ENCODE assay signal across 28 cellular contexts in the genomic region with DNA sequence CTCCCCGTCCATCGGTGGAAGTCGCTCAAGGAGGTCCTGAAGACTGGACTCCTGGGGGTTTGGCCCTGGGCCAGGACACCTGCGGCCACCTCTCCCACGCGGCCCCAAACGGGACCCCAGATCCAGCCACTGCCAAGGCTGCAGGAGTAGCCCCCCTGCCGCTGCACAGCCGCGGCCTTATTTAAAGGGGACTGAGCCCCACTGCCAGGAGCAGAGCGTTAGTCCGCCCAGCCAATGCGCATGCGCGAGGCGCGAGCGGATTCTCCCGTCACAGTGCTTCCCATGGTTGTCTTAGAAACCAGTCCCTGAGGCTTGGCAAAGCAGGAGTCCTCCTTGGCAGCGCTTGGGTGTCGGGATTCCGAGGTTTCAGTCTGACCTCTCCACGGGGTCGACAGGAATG.
"Had no signal": no experiment of that assay in that cellular context is flagged by ENCODE, and none has a peak within 500 bp of the region (broad histone marks: within the 10 kb centered on the region; RNA-seq: fewer than 3 reads in every experiment).

No MANE protein-coding gene starts in this region.

- H3K27me3 Mint-ChIP-seq: activated B cell treated with CpG ODN at 0.5 μM for 24 hours; activated CD8-positive, alpha-beta T cell treated with anti-CD3 and anti-CD28 coated beads for 36 hours; activated naive CD8-positive, alpha-beta T cell treated with anti-CD3 and anti-CD28 coated beads, Interleukin-2, amount 50 U/mL, for 24 hours; activated T-helper 17 cell treated with anti-CD3 and anti-CD28 coated beads, Interleukin-2, amount 50 U/mL, for 72 hours; dendritic cell treated with granulocyte-macrophage colony-stimulating factor and Interleukin-4, amounts not matched to agents 40 ng/mL and 50 ng/mL, for 4 days; memory B cell; naive thymus-derived CD8-positive, alpha-beta T cell had no signal

- DNase-seq: activated B cell treated with CpG ODN at 0.5 μM for 24 hours; activated CD4-positive, alpha-beta T cell treated with anti-CD3 and anti-CD28 coated beads, Interleukin-2, amount 50 U/mL, for 1 hour; activated CD8-positive, alpha-beta T cell treated with anti-CD3 and anti-CD28 coated beads for 36 hours; activated gamma-delta T cell treated with Interleukin-2 at 50 U/mL for 16 hours; activated naive CD4-positive, alpha-beta T cell treated with anti-CD3 and anti-CD28 coated beads, Interleukin-2, amount 50 U/mL, for 16 hours; activated naive CD8-positive, alpha-beta T cell treated with anti-CD3 and anti-CD28 coated beads, Interleukin-2, amount 50 U/mL, for 24 hours; activated T-cell treated with anti-CD3 and anti-CD28 coated beads, Interleukin-2, amount 50 U/mL, for 4 hours; amygdala; central memory CD4-positive, alpha-beta T cell; endodermal cell; foreskin keratinocyte; heart right ventricle; naive thymus-derived CD8-positive, alpha-beta T cell; nucleus accumbens; psoas muscle; stimulated activated CD4-positive, alpha-beta T cell treated with anti-CD3 and anti-CD28 coated beads, Interleukin-15, amount 100 ng/mL, for 24 hours; stimulated activated CD4-positive, alpha-beta T cell treated with anti-CD3 and anti-CD28 coated beads, Interleukin-2, amount 100 ng/mL, for 24 hours; stimulated activated naive CD4-positive, alpha-beta T cell; transverse colon; uterus had no signal

- H3K79me2 ChIP-seq: parathyroid adenoma had no signal

- H3K27me3 ChIP-seq: esophagus muscularis mucosa, foreskin keratinocyte, heart right ventricle, suprapubic skin, transverse colon, uterus had no signal

- H3K9me3 ChIP-seq: esophagus muscularis mucosa, psoas muscle, transverse colon, uterus had no signal

- H3K27ac Mint-ChIP-seq: activated B cell treated with CpG ODN at 0.5 μM for 24 hours; activated CD8-positive, alpha-beta T cell treated with anti-CD3 and anti-CD28 coated beads for 36 hours; activated T-helper 17 cell treated with anti-CD3 and anti-CD28 coated beads, Interleukin-2, amount 50 U/mL, for 72 hours; dendritic cell treated with granulocyte-macrophage colony-stimulating factor and Interleukin-4, amounts not matched to agents 40 ng/mL and 50 ng/mL, for 4 days; endodermal cell; memory B cell; T-helper 2 cell treated with Interferon-gamma antibody and Interleukin-4, amounts not matched to agents 5 μg/mL and 100 μg/mL, for 36 hours had no signal

- ATAC-seq: activated CD8-positive, alpha-beta T cell treated with anti-CD3 and anti-CD28 coated beads for 36 hours; activated naive CD8-positive, alpha-beta T cell treated with anti-CD3 and anti-CD28 coated beads, Interleukin-2, amount 50 U/mL, for 24 hours; activated T-cell treated with anti-CD3 and anti-CD28 coated beads, Interleukin-2, amount 50 U/mL, for 4 hours; activated T-helper 17 cell treated with anti-CD3 and anti-CD28 coated beads, Interleukin-2, amount 50 U/mL, for 72 hours; foreskin keratinocyte; heart right ventricle; naive thymus-derived CD8-positive, alpha-beta T cell; psoas muscle had no signal

- H3K4me3 Mint-ChIP-seq: activated B cell treated with CpG ODN at 0.5 μM for 24 hours; activated CD8-positive, alpha-beta T cell treated with anti-CD3 and anti-CD28 coated beads for 36 hours; activated naive CD8-positive, alpha-beta T cell treated with anti-CD3 and anti-CD28 coated beads, Interleukin-2, amount 50 U/mL, for 24 hours; activated T-cell treated with anti-CD3 and anti-CD28 coated beads, Interleukin-2, amount 50 U/mL, for 4 hours; activated T-helper 17 cell treated with anti-CD3 and anti-CD28 coated beads, Interleukin-2, amount 50 U/mL, for 72 hours; dendritic cell treated with granulocyte-macrophage colony-stimulating factor and Interleukin-4, amounts not matched to agents 40 ng/mL and 50 ng/mL, for 4 days; endodermal cell; memory B cell; naive thymus-derived CD8-positive, alpha-beta T cell; neural crest cell; T-helper 2 cell treated with Interferon-gamma antibody and Interleukin-4, amounts not matched to agents 5 μg/mL and 100 μg/mL, for 36 hours had no signal

- H3K4me1 ChIP-seq: esophagus muscularis mucosa, foreskin keratinocyte, heart right ventricle, parathyroid adenoma, psoas muscle, suprapubic skin, transverse colon, uterus had no signal

- H3K4me3 ChIP-seq: esophagus muscularis mucosa, heart right ventricle, psoas muscle, suprapubic skin, transverse colon, uterus had no signal

- H3K27ac ChIP-seq: esophagus muscularis mucosa, foreskin keratinocyte, heart right ventricle, parathyroid adenoma, psoas muscle, suprapubic skin, transverse colon, uterus had no signal

- H3K4me1 Mint-ChIP-seq: activated B cell treated with CpG ODN at 0.5 μM for 24 hours; activated naive CD8-positive, alpha-beta T cell treated with anti-CD3 and anti-CD28 coated beads, Interleukin-2, amount 50 U/mL, for 24 hours; endodermal cell; memory B cell; neural crest cell had no signal

- H3K36me3 ChIP-seq: esophagus muscularis mucosa, heart right ventricle, suprapubic skin, transverse colon, uterus had no signal

- H2AFZ ChIP-seq: parathyroid adenoma had no signal
